In genomic region chr6:84967389-84967788, GRCh38 we compare ENCODE assay signal across 8 cellular contexts.
DNase-seq lines count a peak whose midpoint lies in the region; ATAC-seq and TF ChIP-seq lines count a peak whose summit lies in the region.

No MANE protein-coding gene starts in this region.

- ATAC-seq in HG03108 (IDR thresholded peaks at IDR 0.05; ENCODE audit: unreplicated experiment) (no peak), sciatic nerve (no peak)

- intact Hi-C loops in posterior cingulate gyrus (cut with DNase I), result no loop called here
- intact Hi-C loops in sciatic nerve (cut with DNase I), result no loop called here

- DNase-seq in NCI-H2107 treated with DMSO at 0.1 percent for 48 hours (lab: John Stamatoyannopoulos, UW; ENCODE audit: unreplicated experiment) (peak; percentile 0), NCI-H2107 (lab: John Stamatoyannopoulos, UW) (no peak), NCI-H2171 treated with DMSO at 0.1 percent for 48 hours (lab: John Stamatoyannopoulos, UW) (peak; percentile 37), dermis blood vessel endothelial cell (peak; percentile 75), retinal pigment epithelial cell (ENCODE audit: low read depth) (no peak), posterior cingulate gyrus (no peak), sciatic nerve (ENCODE audit: low spot score) (no peak)

- TF ChIP-seq CTCF in retinal pigment epithelial cell (conservative IDR thresholded peaks at IDR 0.05; ENCODE audit: low read depth, low read length), result peak; percentile 39

- H3K4me3 ChIP-seq in retinal pigment epithelial cell (ENCODE audit: low read length), result no peak overlapping the region

Comparison
In these comparisons a context has a peak if more than half of its experiments do, and no peak if none do; other contexts are left out.
1. DNase-seq: peak in NCI-H2107 treated with DMSO at 0.1 percent for 48 hours (single experiment), NCI-H2171 treated with DMSO at 0.1 percent for 48 hours (single experiment) and dermis blood vessel endothelial cell (single experiment); none in NCI-H2107 (single experiment), retinal pigment epithelial cell (single experiment), posterior cingulate gyrus (0 of 10) and sciatic nerve (single experiment).